ENCODE assay signal across 1 cellular context in genomic region chr17:48246623-48247022, GRCh38.
TF ChIP-seq lines count a peak whose summit lies in the region.

No MANE protein-coding gene starts in this region.

TF ChIP-seq in HEK293, 187 proteins besides CTCF, POLR2A, EP300 and RAD21 (continued from another document):
- no peak for TF ChIP-seq ZNF16 (tag by site-specific recombination; IDR thresholded peaks at IDR 0.05; ENCODE audit: low read depth)
- no peak for TF ChIP-seq BCL6B (tag by site-specific recombination; IDR thresholded peaks at IDR 0.05)
- TF ChIP-seq MZF1 (tag by site-specific recombination; IDR thresholded peaks at IDR 0.05; ENCODE audit: borderline replicate concordance) = no peak
- TF ChIP-seq ZNF398 (tag by site-specific recombination; IDR thresholded peaks at IDR 0.05) = no peak
- no peak for TF ChIP-seq ZNF146 (tag by site-specific recombination; IDR thresholded peaks at IDR 0.05)
- TF ChIP-seq ZNF132 (tag by site-specific recombination; IDR thresholded peaks at IDR 0.05; ENCODE audit: borderline replicate concordance) = no peak
- TF ChIP-seq REPIN1 (tag by site-specific recombination; IDR thresholded peaks at IDR 0.05; ENCODE audit: low read depth) = no peak
- TF ChIP-seq ZNF394 (tag by site-specific recombination; IDR thresholded peaks at IDR 0.05; ENCODE audit: borderline replicate concordance) = no peak
- no peak for TF ChIP-seq GLIS1 (tag by site-specific recombination; IDR thresholded peaks at IDR 0.05)
- TF ChIP-seq ZNF121 (tag by site-specific recombination; IDR thresholded peaks at IDR 0.05) = no peak
- TF ChIP-seq ZEB2 (tag by site-specific recombination; IDR thresholded peaks at IDR 0.05) = peak; percentile 40; the same call in 1 of the 2 replicates
- no peak for TF ChIP-seq ZNF692 (tag by site-specific recombination; IDR thresholded peaks at IDR 0.05)
- TF ChIP-seq ZNF174 (tag by site-specific recombination; IDR thresholded peaks at IDR 0.05) = no peak
- TF ChIP-seq ZBTB6 (tag by site-specific recombination; IDR thresholded peaks at IDR 0.05) = 0 out of 2 replicates have a peak, but pooled peaks have one; percentile 3
- TF ChIP-seq ZNF18 (tag by site-specific recombination; IDR thresholded peaks at IDR 0.05) = no peak
- no peak for TF ChIP-seq ZNF341 (tag by site-specific recombination; IDR thresholded peaks at IDR 0.05; ENCODE audit: low read depth)
- TF ChIP-seq ZNF175 (tag by site-specific recombination; IDR thresholded peaks at IDR 0.05) = no peak
- TF ChIP-seq ZNF629 (tag by site-specific recombination; IDR thresholded peaks at IDR 0.05) = peak; percentile 68
- TF ChIP-seq ZNF549 (tag by site-specific recombination; IDR thresholded peaks at IDR 0.05) = no peak
- no peak for TF ChIP-seq KLF1 (tag by site-specific recombination; IDR thresholded peaks at IDR 0.05)
- TF ChIP-seq ZBTB11 (tag by site-specific recombination; conservative IDR thresholded peaks at IDR 0.05; ENCODE audit: low read depth) = no peak
- no peak for TF ChIP-seq ZNF626 (tag by site-specific recombination; IDR thresholded peaks at IDR 0.05)
- TF ChIP-seq ZNF837 (tag by site-specific recombination; IDR thresholded peaks at IDR 0.05) = no peak
- TF ChIP-seq ZNF560 (tag by site-specific recombination; IDR thresholded peaks at IDR 0.05; ENCODE audit: borderline replicate concordance) = no peak
- TF ChIP-seq ZNF639 (tag by site-specific recombination; IDR thresholded peaks at IDR 0.05) = no peak
- TF ChIP-seq ZNF501 (tag by site-specific recombination; IDR thresholded peaks at IDR 0.05) = no peak
- TF ChIP-seq ZNF112 (tag by site-specific recombination; IDR thresholded peaks at IDR 0.05) = no peak
- TF ChIP-seq ZNF658 (tag by site-specific recombination; IDR thresholded peaks at IDR 0.05) = no peak
